Comparison of ENCODE assay signal across 11 cellular contexts in the genomic region with DNA sequence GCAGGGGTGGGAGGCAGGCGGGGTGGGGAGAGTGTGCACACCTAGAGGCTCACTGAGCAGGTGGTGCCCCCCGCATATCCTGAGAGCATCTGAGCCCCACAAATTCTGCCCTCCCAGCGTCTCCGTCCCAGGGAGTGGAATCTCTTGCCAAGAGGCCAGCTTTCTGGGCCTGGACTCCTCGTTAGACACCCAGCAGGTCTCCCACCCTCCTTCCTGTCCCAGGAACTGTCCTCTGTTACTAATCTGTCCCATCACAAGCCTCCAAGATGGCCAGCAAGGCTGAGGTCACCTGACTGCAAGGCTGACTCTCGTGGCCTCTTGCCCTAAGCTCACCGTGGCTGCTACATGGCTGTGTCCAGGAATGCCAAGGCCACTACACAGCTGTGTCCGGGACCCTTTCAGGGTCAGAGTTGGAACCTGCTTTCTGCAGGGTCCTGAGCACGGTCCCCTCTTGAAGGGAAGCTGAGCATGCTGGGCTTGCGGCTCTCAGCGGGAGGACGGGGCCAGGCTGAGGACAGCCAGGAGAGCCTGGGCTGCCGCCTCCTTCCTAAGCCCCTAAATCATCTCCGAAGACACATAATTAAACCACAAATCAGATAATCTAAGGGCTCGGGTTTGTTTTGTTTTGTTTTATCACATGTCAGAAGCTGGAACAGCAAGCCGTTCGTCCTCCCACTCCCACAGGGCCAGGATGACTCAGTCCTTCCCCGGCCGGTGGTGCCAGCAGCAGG.
A peak's percentile ranks its signal among the peaks of the same experiment; 100 is the strongest.
DNase-seq lines count a peak whose midpoint lies in the region; ATAC-seq and TF ChIP-seq lines count a peak whose summit lies in the region.
"Had no signal": no experiment of that assay in that cellular context is flagged by ENCODE, and none has a peak within 500 bp of the region (broad histone marks: within the 10 kb centered on the region; RNA-seq: fewer than 3 reads in every experiment).

No MANE protein-coding gene starts in this region.

- POLR2A ChIA-PET in Panc1 (lab: Charles Lee), result no interaction called here

- CTCF ChIA-PET in Panc1 (lab: Charles Lee), result no interaction called here

- intact Hi-C loops in Panc1 (cut with micrococcal nuclease; ENCODE audit: unreplicated experiment) (no loop called here), posterior vena cava (cut with DNase I) (no loop called here)

- H3K27ac ChIP-seq in Panc1 (ENCODE audit: low read length) (no peak overlapping the region), gastroesophageal sphincter (peak overlapping the region in 3 of 4 donors; percentile 31 to 64 (median 41))
- H3K27ac ChIP-seq: pancreas had no signal

- no peak for TF ChIP-seq POLR2A in gastroesophageal sphincter (IDR thresholded peaks at IDR 0.05)

- TF ChIP-seq CTCF in Panc1 (IDR thresholded peaks at IDR 0.05), result no peak
- TF ChIP-seq CTCF in gastroesophageal sphincter (IDR thresholded peaks at IDR 0.05), result no peak

- BruUV-seq in Panc1 (replicated peaks; lab: Mats Ljungman, UMichigan), result no TSS peak

- H3K27me3 ChIP-seq in Panc1 (ENCODE audit: control insufficient read depth, insufficient read depth, low read length), result no peaks in the 10 kb centered on the region; the same call in 1 of the 2 replicates
- H3K27me3 ChIP-seq in gastroesophageal sphincter, result peaks cover 4% of the 10 kb centered on the region
- H3K27me3 ChIP-seq: pancreas had no signal

- ATAC-seq in Panc1 (peak; percentile 84), gastroesophageal sphincter (peak; percentile 78), HG02870 (IDR thresholded peaks at IDR 0.05; ENCODE audit: unreplicated experiment) (no peak)

- DNase-seq in Caki2 (ENCODE audit: low read depth) (peak; percentile 83), Panc1 (ENCODE audit: low read depth, low spot score) (no peak), posterior vena cava (ENCODE audit: low spot score) (peak; percentile 90), NCI-H2227 treated with DMSO at 0.1 percent for 48 hours (lab: John Stamatoyannopoulos, UW) (no peak), CD1c-positive myeloid dendritic cell (ENCODE audit: extremely low spot score) (no peak), SIG-M5 (lab: John Stamatoyannopoulos, UW) (no peak)
- DNase-seq: erythroblast; pancreas; stimulated activated naive CD4-positive, alpha-beta T cell had no signal

- H3K4me3 ChIP-seq in Panc1 (ENCODE audit: low read depth in 2 of 2, low read length in 2 of 2) (peak overlapping the region in 1 of 2 experiments; percentile 37; a peak in 2 of 4 replicates), gastroesophageal sphincter (peak overlapping the region in 1 of 2 donors; percentile 25)
- H3K4me3 ChIP-seq: pancreas had no signal

- in situ Hi-C loops in Caki2 (cut with HindIII; ENCODE audit: low pct_unique_long_range_greater_than_20kb, low sequenced_read_pairs) (no loop called here), Panc1 (cut with HindIII; ENCODE audit: low pct_unique_long_range_greater_than_20kb, low sequenced_read_pairs) (no loop called here)

- H3K36me3 ChIP-seq in Panc1 (ENCODE audit: control insufficient read depth, insufficient read depth, low read length) (no peaks in the 10 kb centered on the region), gastroesophageal sphincter (no peaks in the 10 kb centered on the region)
- H3K36me3 ChIP-seq: pancreas had no signal

- H3K9me3 ChIP-seq in Panc1 (ENCODE audit: control insufficient read depth, insufficient read depth, low read depth, low read length) (no peaks in the 10 kb centered on the region), gastroesophageal sphincter (no peaks in the 10 kb centered on the region)
- H3K9me3 ChIP-seq: pancreas had no signal

- H3K4me1 ChIP-seq in Panc1 (ENCODE audit: control insufficient read depth, insufficient read depth, low read length) (no peaks in the 10 kb centered on the region), gastroesophageal sphincter (peaks cover 0 to 19% (median 14%) of the 10 kb centered on the region in 3 donors)
- H3K4me1 ChIP-seq: pancreas had no signal

- WGBS in gastroesophageal sphincter (ENCODE audit: low coverage in 1 of 2), 2 donors, result 0 to 42% methylated on average over 1 to 3 of the region's 19 CpGs

- TF ChIP-seq EP300 in gastroesophageal sphincter (IDR thresholded peaks at IDR 0.05), result no peak

Comparison
In these comparisons a context has a peak if more than half of its experiments do, and no peak if none do; other contexts are left out.
1. DNase-seq: peak in Caki2 (single experiment) and posterior vena cava (single experiment); none in Panc1 (single experiment), NCI-H2227 treated with DMSO at 0.1 percent for 48 hours (single experiment), CD1c-positive myeloid dendritic cell (single experiment) and SIG-M5 (single experiment).